In the genomic region with DNA sequence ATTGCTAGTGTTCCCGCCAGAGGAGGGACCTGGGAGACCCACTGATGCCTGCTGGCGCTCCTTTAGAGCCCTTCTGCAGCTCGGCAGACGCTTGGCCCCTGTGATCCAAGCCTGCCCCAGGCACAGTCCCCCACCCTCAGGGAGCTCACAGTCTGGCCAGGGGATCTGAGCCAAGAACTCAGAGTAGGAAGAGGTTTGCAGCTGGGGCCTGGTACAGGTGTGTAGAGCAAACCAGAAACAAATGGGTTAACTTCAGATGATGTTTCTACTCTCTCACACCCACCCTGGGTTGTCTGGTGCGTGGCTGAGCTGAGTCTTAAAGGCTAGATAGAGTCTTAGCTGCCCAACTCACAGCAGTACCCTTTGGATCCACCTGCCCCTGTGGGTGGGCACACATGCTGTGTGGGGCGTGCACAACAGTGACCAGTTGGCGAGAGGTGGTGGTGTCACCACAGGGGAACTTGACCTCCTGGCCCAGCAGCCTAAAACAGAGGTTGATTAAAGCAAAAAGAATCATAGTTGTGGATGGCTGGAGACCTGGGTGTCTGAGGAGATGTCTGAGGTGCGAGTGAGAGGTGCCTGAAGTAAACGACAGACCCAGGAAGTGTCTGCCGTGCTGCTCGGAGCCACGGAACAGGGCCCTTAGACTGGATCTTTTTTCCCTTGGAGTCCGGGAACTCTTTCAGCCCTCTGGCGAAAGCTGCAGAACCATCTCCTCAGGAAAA, we compare ENCODE assay signal across 12 cellular contexts. TPM values are rescaled to one million over a fixed set of nuclear protein-coding genes. Genes with fewer than 3 reads are reported as not detected.
DNase-seq lines count a peak whose midpoint lies in the region; ATAC-seq and TF ChIP-seq lines count a peak whose summit lies in the region.
"Had no signal": no experiment of that assay in that cellular context is flagged by ENCODE, and none has a peak within 500 bp of the region (broad histone marks: within the 10 kb centered on the region; RNA-seq: fewer than 3 reads in every experiment).

No MANE protein-coding gene starts in this region.

- H3K79me2 ChIP-seq in OCI-LY1 (ENCODE audit: insufficient read depth, low read length): no peaks in the 10 kb centered on the region

- CTCF ChIA-PET in CD4-positive, alpha-beta T cell (lab: Charles Lee): no interaction called here

- H3K9ac ChIP-seq in OCI-LY1 (ENCODE audit: low read length): no peak overlapping the region; the same call in 1 of the 2 replicates

- H3K27ac Mint-ChIP-seq in CD4-positive, alpha-beta T cell: peak overlapping the region; percentile 78

- TF ChIP-seq POLR2A in esophagus squamous epithelium (IDR thresholded peaks at IDR 0.05) (no peak), gastrocnemius medialis (IDR thresholded peaks at IDR 0.05) (no peak)

- H3K4me1 ChIP-seq in OCI-LY1 (ENCODE audit: insufficient read depth, low read length, severe bottlenecking) (peaks cover 25% of the 10 kb centered on the region), esophagus squamous epithelium (peaks cover 0 to 30% (median 15%) of the 10 kb centered on the region in 3 donors), gastrocnemius medialis (peaks cover under 1 to 4% of the 10 kb centered on the region in 2 donors)

- POLR2A ChIA-PET in CD4-positive, alpha-beta T cell (lab: Charles Lee): interaction anchor here (0.9 kb wide), 1 partner anchor 11 kb away, joined by 3 read pairs; no protein-coding TSS in a partner anchor

- peak overlapping the region; percentile 91 for H2AFZ ChIP-seq in OCI-LY1 (ENCODE audit: low read length)

- H3K4me3 ChIP-seq in OCI-LY1 (ENCODE audit: low read depth, low read length, poor library complexity, severe bottlenecking): no peak overlapping the region
- H3K4me3 ChIP-seq in esophagus squamous epithelium: no peak overlapping the region
- peak overlapping the region in 1 of 4 donors; percentile 6 for H3K4me3 ChIP-seq in gastrocnemius medialis

- no peaks in the 10 kb centered on the region for H3K36me3 Mint-ChIP-seq in CD4-positive, alpha-beta T cell (ENCODE audit: low read depth)

- DNase-seq in CD4-positive, alpha-beta T cell: peak in 2 of 10 experiments; percentile 13 to 23
- no peak for DNase-seq in esophagus squamous epithelium (lab: John Stamatoyannopoulos, UW)
- DNase-seq in gastrocnemius medialis: no peak
- DNase-seq in NCI-H1092 (lab: John Stamatoyannopoulos, UW): no peak
- no peak for DNase-seq in NCI-H510A treated with DMSO at 0.1 percent for 48 hours (lab: John Stamatoyannopoulos, UW)
- no peak for DNase-seq in anterior cingulate cortex (lab: John Stamatoyannopoulos, UW)
- DNase-seq: islet precursor cell, retina had no signal

- TF ChIP-seq CTCF in CD4-positive, alpha-beta T cell (IDR thresholded peaks at IDR 0.05): no peak
- TF ChIP-seq CTCF in OCI-LY1 (IDR thresholded peaks at IDR 0.05; ENCODE audit: low read length) (no peak), esophagus squamous epithelium (IDR thresholded peaks at IDR 0.05) (no peak), gastrocnemius medialis (IDR thresholded peaks at IDR 0.05 in 4 of 5, conservative IDR thresholded peaks at IDR 0.05 in 1 of 5) (no peak)

- H3K9me3 ChIP-seq in CD4-positive, alpha-beta T cell (ENCODE audit: control insufficient read depth, low read length): no peaks in the 10 kb centered on the region
- no peaks in the 10 kb centered on the region for H3K9me3 ChIP-seq in OCI-LY1 (ENCODE audit: low read length)
- H3K9me3 ChIP-seq in esophagus squamous epithelium: no peaks in the 10 kb centered on the region
- H3K9me3 ChIP-seq in gastrocnemius medialis: no peaks in the 10 kb centered on the region

- no peaks in the 10 kb centered on the region for H3K27me3 ChIP-seq in CD4-positive, alpha-beta T cell (ENCODE audit: control insufficient read depth, insufficient read depth, low read length)
- H3K27me3 ChIP-seq in OCI-LY1 (ENCODE audit: insufficient read depth, low read length) (no peaks in the 10 kb centered on the region; the same call in 1 of the 2 replicates), esophagus squamous epithelium (peaks cover 0 to 7% (median 0%) of the 10 kb centered on the region in 4 donors), gastrocnemius medialis (no peaks in the 10 kb centered on the region)

- H3K36me3 ChIP-seq in OCI-LY1 (ENCODE audit: insufficient read depth, low read length) (no peaks in the 10 kb centered on the region), esophagus squamous epithelium (no peaks in the 10 kb centered on the region), gastrocnemius medialis (no peaks in the 10 kb centered on the region)

- no peaks in the 10 kb centered on the region for H4K20me1 ChIP-seq in OCI-LY1 (ENCODE audit: insufficient read depth, low read length)

- peak overlapping the region; percentile 25 for H3K4me3 Mint-ChIP-seq in CD4-positive, alpha-beta T cell

- H3K9me2 ChIP-seq in OCI-LY1 (ENCODE audit: low read depth, low read length): no peaks in the 10 kb centered on the region

- no peak for ATAC-seq in CD4-positive, alpha-beta T cell (ENCODE audit: poor library complexity)
- ATAC-seq in gastrocnemius medialis: no peak
- ATAC-seq in GM18867 (IDR thresholded peaks at IDR 0.05; ENCODE audit: unreplicated experiment): no peak
- ATAC-seq: activated CD4-positive, CD25-positive, alpha-beta regulatory T cell treated with anti-CD3 and anti-CD28 coated beads, Interleukin-2, amount 50 U/mL, for 24 hours had no signal

- in situ Hi-C loops in gastrocnemius medialis (cut with MboI; ENCODE audit: low sequenced_read_pairs in 4 of 4): no loop called here

- H3K4me1 Mint-ChIP-seq in CD4-positive, alpha-beta T cell (ENCODE audit: low read depth): peaks cover 57% of the 10 kb centered on the region

- WGBS in esophagus squamous epithelium, 2 donors: 79 to 81% methylated on average over 11 to 13 of the region's 14 CpGs

- H3K27ac ChIP-seq in CD4-positive, alpha-beta T cell (ENCODE audit: low read depth, low read length): no peak overlapping the region
- H3K27ac ChIP-seq in OCI-LY1 (ENCODE audit: low read depth, low read length, poor library complexity, severe bottlenecking): no peak overlapping the region
- peak overlapping the region; percentile 51 to 75 (median 52) for H3K27ac ChIP-seq in esophagus squamous epithelium
- H3K27ac ChIP-seq in gastrocnemius medialis: peak overlapping the region; percentile 52 to 70 (median 64)
- H3K27ac ChIP-seq: epithelial cell of prostate had no signal

- H3F3A ChIP-seq in OCI-LY1 (ENCODE audit: insufficient read depth, low read length): no peaks in the 10 kb centered on the region

- 0 out of 2 replicates have a peak overlapping the region, but pooled peaks have one; percentile 6 for H3K4me2 ChIP-seq in OCI-LY1 (ENCODE audit: low read length)

- H3K9me3 Mint-ChIP-seq in CD4-positive, alpha-beta T cell: no peaks in the 10 kb centered on the region

- intact Hi-C loops in CD4-positive, alpha-beta T cell (cut with DNase I, micrococcal nuclease): no loop called here
- intact Hi-C loops in esophagus squamous epithelium (cut with DNase I): no loop called here
- intact Hi-C loops in gastrocnemius medialis (cut with DNase I; ENCODE audit: low total_unique reads): loop anchor here (2.0 kb wide), 1 partner anchor 34 kb away; no protein-coding TSS in a partner anchor

- no peaks in the 10 kb centered on the region for H3K27me3 Mint-ChIP-seq in CD4-positive, alpha-beta T cell

RNA-seq across cellular contexts. Expression of a gene that starts 31.2 kb away (rescaled TPM):
- total RNA-seq in CD4-positive, alpha-beta T cell: 100 to 1,000 TPM; 342 to 353 TPM
- 10 to 100 TPM in 3 of 4 donors, 1 to 10 TPM in 1; 3.5 to 64.1 (median 37.9) TPM for total RNA-seq in esophagus squamous epithelium
- total RNA-seq in gastrocnemius medialis: 10 to 100 TPM; 27.1 to 73.1 (median 37.8) TPM

Comparison
In these comparisons a context has a peak if more than half of its experiments do, and no peak if none do; other contexts are left out.
1. H3K27ac ChIP-seq: peak in esophagus squamous epithelium (4 of 4) and gastrocnemius medialis (4 of 4); none in CD4-positive, alpha-beta T cell (single experiment) and OCI-LY1 (single experiment).
2. RNA of a gene that starts 31.2 kb away (total RNA-seq): 342 to 353 TPM in CD4-positive, alpha-beta T cell; 3.5 to 64.1 TPM in esophagus squamous epithelium and 27.1 to 73.1 TPM in gastrocnemius medialis; every median in the first group is over 4 times any median in the second.